ENCODE assay signal across 8 cellular contexts in genomic region chr6:15254074-15254975, GRCh38. TPM values are rescaled to one million over a fixed set of nuclear protein-coding genes. Genes with fewer than 3 reads are reported as not detected.
A peak's percentile ranks its signal among the peaks of the same experiment; 100 is the strongest.
DNase-seq lines count a peak whose midpoint lies in the region; ATAC-seq and TF ChIP-seq lines count a peak whose summit lies in the region.

No MANE protein-coding gene starts in this region.

- H3K9me3 ChIP-seq in KOPT-K1 (ENCODE audit: insufficient read depth, low read length, poor library complexity, severe bottlenecking), result no peaks in the 10 kb centered on the region
- no peaks in the 10 kb centered on the region for H3K9me3 ChIP-seq in smooth muscle cell (replicated peaks; ENCODE audit: low read depth)

- DNase-seq in brain pericyte (ENCODE audit: low read depth, low spot score), result peak; percentile 48
- peak; percentile 47 for DNase-seq in renal cortical epithelial cell (ENCODE audit: low read depth)
- DNase-seq in NCI-H1105 (lab: John Stamatoyannopoulos, UW), result no peak
- no peak for DNase-seq in NCI-H345 (lab: John Stamatoyannopoulos, UW)
- no peak for DNase-seq in smooth muscle cell (lab: John Stamatoyannopoulos, UW; ENCODE audit: unreplicated experiment)

- H4K20me1 ChIP-seq in smooth muscle cell (ENCODE audit: low read depth), result peaks cover 100% of the 10 kb centered on the region

- ATAC-seq in GM18873 (IDR thresholded peaks at IDR 0.05; ENCODE audit: low FRiP score, unreplicated experiment), result peak; percentile 31

- 87% methylated on average over 14 of the region's 14 CpGs for WGBS in smooth muscle cell (ENCODE audit: low lambda C conversion rate)

- no peaks in the 10 kb centered on the region for H3K4me1 ChIP-seq in smooth muscle cell (ENCODE audit: low read depth)

- H3K79me2 ChIP-seq in smooth muscle cell (ENCODE audit: low read depth), result peaks cover 66% of the 10 kb centered on the region

- H3K4me3 ChIP-seq in smooth muscle cell, result no peak overlapping the region

- H3K9ac ChIP-seq in smooth muscle cell (ENCODE audit: low read depth), result no peak overlapping the region

- peaks cover 30% of the 10 kb centered on the region for H3K36me3 ChIP-seq in KOPT-K1 (ENCODE audit: insufficient read depth, low read length)
- no peaks in the 10 kb centered on the region for H3K36me3 ChIP-seq in smooth muscle cell (ENCODE audit: low read depth)

- H3K27ac ChIP-seq in C4-2B (no peak overlapping the region), KOPT-K1 (ENCODE audit: low read depth, low read length, poor library complexity, severe bottlenecking) (peak overlapping the region; percentile 67), smooth muscle cell (ENCODE audit: low read depth) (no peak overlapping the region)

- TF ChIP-seq CTCF in C4-2B (conservative IDR thresholded peaks at IDR 0.05), result peak; percentile 36
- no peak for TF ChIP-seq CTCF in smooth muscle cell (IDR thresholded peaks at IDR 0.05; ENCODE audit: borderline replicate concordance, insufficient read depth, poor library complexity, severe bottlenecking)

- H3K4me2 ChIP-seq in smooth muscle cell, result no peak overlapping the region

- H3K27me3 ChIP-seq in smooth muscle cell (ENCODE audit: low read depth), result no peaks in the 10 kb centered on the region

- no peak overlapping the region for H2AFZ ChIP-seq in smooth muscle cell (ENCODE audit: low read depth)

- H3F3A ChIP-seq in smooth muscle cell (ENCODE audit: low read depth), result peaks cover 17% of the 10 kb centered on the region

RNA-seq across cellular contexts. Expression of gene JARID2, which starts 8.5 kb away (rescaled TPM):
- total RNA-seq in renal cortical epithelial cell, result 5.9 and 8.5 TPM in 2 replicates
- 10.2 TPM in 2 replicates for total RNA-seq in smooth muscle cell
- polyA plus RNA-seq in smooth muscle cell, result 5.2 and 8.5 TPM in 2 replicates

Comparison
In these comparisons a context has a peak if more than half of its experiments do, and no peak if none do; other contexts are left out.
1. DNase-seq: peak in brain pericyte (single experiment) and renal cortical epithelial cell (single experiment); none in NCI-H1105 (single experiment), NCI-H345 (single experiment) and smooth muscle cell (single experiment).